ENCODE assay signal across 1 cellular context in the genomic region with DNA sequence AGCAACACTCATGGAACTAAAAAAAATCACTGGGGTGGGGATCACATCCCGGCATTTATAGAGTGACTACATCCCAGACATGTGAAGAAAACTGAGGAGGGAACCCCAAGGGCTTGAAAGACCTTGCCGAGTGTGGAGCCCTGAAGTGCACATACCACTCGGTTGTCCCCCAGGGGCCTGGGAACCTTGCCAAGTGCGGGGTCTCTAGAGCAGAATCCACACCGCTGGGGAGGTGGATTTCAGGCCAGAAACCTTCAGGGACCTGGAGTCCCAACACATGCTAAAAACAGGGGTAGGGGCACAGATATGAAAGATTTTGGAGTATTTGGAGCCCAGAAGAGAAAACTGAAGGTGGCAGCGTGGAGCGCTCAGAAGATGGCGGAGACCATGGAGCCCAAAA.
TF ChIP-seq lines count a peak whose summit lies in the region.

No MANE protein-coding gene starts in this region.

TF ChIP-seq in HepG2, 621 proteins besides CTCF, POLR2A, EP300 and RAD21:
- no peak for TF ChIP-seq ESRRA (CRISPR knock-in tag; IDR thresholded peaks at IDR 0.05; ENCODE audit: low read depth)
- TF ChIP-seq, protein P1, sequence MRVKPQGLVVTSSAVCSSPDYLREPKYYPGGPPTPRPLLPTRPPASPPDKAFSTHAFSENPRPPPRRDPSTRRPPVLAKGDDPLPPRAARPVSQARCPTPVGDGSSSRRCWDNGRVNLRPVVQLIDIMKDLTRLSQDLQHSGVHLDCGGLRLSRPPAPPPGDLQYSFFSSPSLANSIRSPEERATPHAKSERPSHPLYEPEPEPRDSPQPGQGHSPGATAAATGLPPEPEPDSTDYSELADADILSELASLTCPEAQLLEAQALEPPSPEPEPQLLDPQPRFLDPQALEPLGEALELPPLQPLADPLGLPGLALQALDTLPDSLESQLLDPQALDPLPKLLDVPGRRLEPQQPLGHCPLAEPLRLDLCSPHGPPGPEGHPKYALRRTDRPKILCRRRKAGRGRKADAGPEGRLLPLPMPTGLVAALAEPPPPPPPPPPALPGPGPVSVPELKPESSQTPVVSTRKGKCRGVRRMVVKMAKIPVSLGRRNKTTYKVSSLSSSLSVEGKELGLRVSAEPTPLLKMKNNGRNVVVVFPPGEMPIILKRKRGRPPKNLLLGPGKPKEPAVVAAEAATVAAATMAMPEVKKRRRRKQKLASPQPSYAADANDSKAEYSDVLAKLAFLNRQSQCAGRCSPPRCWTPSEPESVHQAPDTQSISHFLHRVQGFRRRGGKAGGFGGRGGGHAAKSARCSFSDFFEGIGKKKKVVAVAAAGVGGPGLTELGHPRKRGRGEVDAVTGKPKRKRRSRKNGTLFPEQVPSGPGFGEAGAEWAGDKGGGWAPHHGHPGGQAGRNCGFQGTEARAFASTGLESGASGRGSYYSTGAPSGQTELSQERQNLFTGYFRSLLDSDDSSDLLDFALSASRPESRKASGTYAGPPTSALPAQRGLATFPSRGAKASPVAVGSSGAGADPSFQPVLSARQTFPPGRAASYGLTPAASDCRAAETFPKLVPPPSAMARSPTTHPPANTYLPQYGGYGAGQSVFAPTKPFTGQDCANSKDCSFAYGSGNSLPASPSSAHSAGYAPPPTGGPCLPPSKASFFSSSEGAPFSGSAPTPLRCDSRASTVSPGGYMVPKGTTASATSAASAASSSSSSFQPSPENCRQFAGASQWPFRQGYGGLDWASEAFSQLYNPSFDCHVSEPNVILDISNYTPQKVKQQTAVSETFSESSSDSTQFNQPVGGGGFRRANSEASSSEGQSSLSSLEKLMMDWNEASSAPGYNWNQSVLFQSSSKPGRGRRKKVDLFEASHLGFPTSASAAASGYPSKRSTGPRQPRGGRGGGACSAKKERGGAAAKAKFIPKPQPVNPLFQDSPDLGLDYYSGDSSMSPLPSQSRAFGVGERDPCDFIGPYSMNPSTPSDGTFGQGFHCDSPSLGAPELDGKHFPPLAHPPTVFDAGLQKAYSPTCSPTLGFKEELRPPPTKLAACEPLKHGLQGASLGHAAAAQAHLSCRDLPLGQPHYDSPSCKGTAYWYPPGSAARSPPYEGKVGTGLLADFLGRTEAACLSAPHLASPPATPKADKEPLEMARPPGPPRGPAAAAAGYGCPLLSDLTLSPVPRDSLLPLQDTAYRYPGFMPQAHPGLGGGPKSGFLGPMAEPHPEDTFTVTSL (CRISPR knock-in tag; IDR thresholded peaks at IDR 0.05; ENCODE audit: borderline replicate concordance): no peak
TF ChIP-seq in HepG2: peak in this region for 0.
